ENCODE assay signal across 8 cellular contexts in the genomic region with DNA sequence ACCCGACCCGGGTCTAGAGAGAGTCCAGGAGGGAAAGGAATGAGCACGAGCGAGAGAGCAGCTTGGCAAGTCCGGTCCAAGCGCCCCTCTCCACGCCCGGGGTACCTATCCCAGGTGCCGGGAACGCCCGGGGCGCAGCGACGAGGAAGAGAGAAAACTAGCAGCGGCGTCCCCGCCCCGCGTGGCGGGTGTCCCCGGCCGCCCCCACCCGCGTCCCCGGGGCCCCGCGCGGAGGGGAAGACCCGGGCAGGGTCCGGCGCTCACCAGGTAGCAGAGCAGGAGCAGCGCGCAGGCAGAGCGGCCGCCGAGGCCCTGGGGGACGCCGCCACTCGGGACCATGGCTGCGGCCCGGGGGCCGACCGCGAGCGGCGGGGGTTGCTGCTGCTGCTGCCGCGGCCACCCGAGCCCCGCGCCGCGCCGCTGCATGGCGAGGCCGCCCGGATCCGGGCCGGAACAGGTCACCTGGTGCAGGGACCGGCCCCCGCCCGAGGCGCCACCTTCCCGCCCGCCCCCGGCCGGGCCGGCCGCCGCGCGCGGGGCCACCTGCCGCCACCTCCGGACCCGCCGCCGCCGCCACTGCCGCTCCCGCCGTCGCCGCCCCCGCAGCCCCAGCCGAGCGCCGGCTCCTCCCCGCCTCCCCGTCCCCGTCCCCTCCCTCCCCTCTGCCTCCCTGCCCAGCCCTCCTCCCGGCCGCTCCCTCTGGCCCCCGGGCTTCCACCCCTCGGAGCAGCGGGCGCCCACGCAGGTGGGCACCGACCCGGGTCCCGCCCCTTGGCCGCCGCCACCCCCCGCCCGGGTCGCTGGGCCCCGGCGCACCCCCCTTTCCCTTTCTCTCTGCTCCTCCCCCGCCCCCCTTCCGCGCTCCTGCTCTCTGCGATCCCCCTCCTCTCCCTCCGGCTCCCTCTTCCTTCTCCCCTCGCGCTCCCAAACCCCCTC. TPM values are rescaled to one million over a fixed set of nuclear protein-coding genes. Genes with fewer than 3 reads are reported as not detected.
DNase-seq lines count a peak whose midpoint lies in the region; ATAC-seq and TF ChIP-seq lines count a peak whose summit lies in the region.

A gene (minus strand): TSS at position 578 of the 936 bp plus-strand sequence. CDS start 152 bp downstream, at position 426.

- DNase-seq in ACHN: peak; percentile 25
- peak; percentile 55 for DNase-seq in GM19238 (ENCODE audit: insufficient read length, low spot score)
- DNase-seq in HT-29 (ENCODE audit: low spot score): peak; percentile 62
- DNase-seq in activated CD4-positive, CD25-positive, alpha-beta regulatory T cell (lab: John Stamatoyannopoulos, UW): peak; percentile 15 to 38 (median 30)
- peak; percentile 80 for DNase-seq in cerebellum (ENCODE audit: low spot score)
- DNase-seq in stimulated activated CD4-positive, alpha-beta T cell treated with anti-CD3 and anti-CD28 coated beads, TNF-alpha, amount 100 ng/mL, for 48 hours (ENCODE audit: low read depth in 3 of 3): peak in 2 of 3 donors; percentile 21 to 55

- under 1% methylated on average over 115 of the region's 115 CpGs for WGBS in liver

- no peak for ATAC-seq in HG03469 (IDR thresholded peaks at IDR 0.05; ENCODE audit: unreplicated experiment)

- no peaks in the 10 kb centered on the region for H3K9me3 ChIP-seq in liver (ENCODE audit: control insufficient read depth in 4 of 4, low read length in 3 of 4)

- H3K27ac ChIP-seq in liver (ENCODE audit: low read depth in 1 of 2, low read length in 2 of 2): peak within 1 kb of the TSS; percentile 18 to 68

- no peak for TF ChIP-seq CTCF in liver (IDR thresholded peaks at IDR 0.05; ENCODE audit: low read depth, low read length, missing input control)

- H3K9ac ChIP-seq in liver (ENCODE audit: low read depth in 1 of 2, low read length in 2 of 2): peak within 1 kb of the TSS in 1 of 2 donors; percentile 14

- peaks cover 0 to 18% (median 7%) of the 10 kb centered on the region in 4 donors for H3K4me1 ChIP-seq in liver (ENCODE audit: control insufficient read depth in 4 of 4, insufficient read depth in 4 of 4, low read length in 3 of 4)

- H3K4me3 ChIP-seq in liver (ENCODE audit: low read depth in 1 of 3, low read length in 3 of 3): peak within 1 kb of the TSS; percentile 65 to 87 (median 75)

- H3K27me3 ChIP-seq in liver (ENCODE audit: control insufficient read depth in 4 of 4, insufficient read depth in 4 of 4, low read length in 3 of 4): no peaks in the 10 kb centered on the region

- no peak for TF ChIP-seq RAD21 in liver (IDR thresholded peaks at IDR 0.05)

- no peaks in the 10 kb centered on the region for H3K36me3 ChIP-seq in liver (ENCODE audit: control insufficient read depth in 4 of 4, insufficient read depth in 3 of 4, low read depth in 1 of 4, low read length in 3 of 4)

- in situ Hi-C loops in ACHN (cut with HindIII; ENCODE audit: low pct_ligation_motif_present, low pct_unique_long_range_greater_than_20kb, low sequenced_read_pairs): no loop called here

TF ChIP-seq in liver, 16 proteins besides CTCF, POLR2A, EP300 and RAD21:
- no peak for TF ChIP-seq FOXA2 (IDR thresholded peaks at IDR 0.05)
- TF ChIP-seq NR2F2 (IDR thresholded peaks at IDR 0.05): no peak
- TF ChIP-seq GABPA (IDR thresholded peaks at IDR 0.05 in 1 of 2, conservative IDR thresholded peaks at IDR 0.05 in 1 of 2): no peak
- no peak for TF ChIP-seq JUND (IDR thresholded peaks at IDR 0.05)
- no peak for TF ChIP-seq SP1 (IDR thresholded peaks at IDR 0.05)
- TF ChIP-seq, protein P1, sequence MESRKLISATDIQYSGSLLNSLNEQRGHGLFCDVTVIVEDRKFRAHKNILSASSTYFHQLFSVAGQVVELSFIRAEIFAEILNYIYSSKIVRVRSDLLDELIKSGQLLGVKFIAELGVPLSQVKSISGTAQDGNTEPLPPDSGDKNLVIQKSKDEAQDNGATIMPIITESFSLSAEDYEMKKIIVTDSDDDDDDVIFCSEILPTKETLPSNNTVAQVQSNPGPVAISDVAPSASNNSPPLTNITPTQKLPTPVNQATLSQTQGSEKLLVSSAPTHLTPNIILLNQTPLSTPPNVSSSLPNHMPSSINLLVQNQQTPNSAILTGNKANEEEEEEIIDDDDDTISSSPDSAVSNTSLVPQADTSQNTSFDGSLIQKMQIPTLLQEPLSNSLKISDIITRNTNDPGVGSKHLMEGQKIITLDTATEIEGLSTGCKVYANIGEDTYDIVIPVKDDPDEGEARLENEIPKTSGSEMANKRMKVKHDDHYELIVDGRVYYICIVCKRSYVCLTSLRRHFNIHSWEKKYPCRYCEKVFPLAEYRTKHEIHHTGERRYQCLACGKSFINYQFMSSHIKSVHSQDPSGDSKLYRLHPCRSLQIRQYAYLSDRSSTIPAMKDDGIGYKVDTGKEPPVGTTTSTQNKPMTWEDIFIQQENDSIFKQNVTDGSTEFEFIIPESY (IDR thresholded peaks at IDR 0.05): no peak
- TF ChIP-seq, protein P2, sequence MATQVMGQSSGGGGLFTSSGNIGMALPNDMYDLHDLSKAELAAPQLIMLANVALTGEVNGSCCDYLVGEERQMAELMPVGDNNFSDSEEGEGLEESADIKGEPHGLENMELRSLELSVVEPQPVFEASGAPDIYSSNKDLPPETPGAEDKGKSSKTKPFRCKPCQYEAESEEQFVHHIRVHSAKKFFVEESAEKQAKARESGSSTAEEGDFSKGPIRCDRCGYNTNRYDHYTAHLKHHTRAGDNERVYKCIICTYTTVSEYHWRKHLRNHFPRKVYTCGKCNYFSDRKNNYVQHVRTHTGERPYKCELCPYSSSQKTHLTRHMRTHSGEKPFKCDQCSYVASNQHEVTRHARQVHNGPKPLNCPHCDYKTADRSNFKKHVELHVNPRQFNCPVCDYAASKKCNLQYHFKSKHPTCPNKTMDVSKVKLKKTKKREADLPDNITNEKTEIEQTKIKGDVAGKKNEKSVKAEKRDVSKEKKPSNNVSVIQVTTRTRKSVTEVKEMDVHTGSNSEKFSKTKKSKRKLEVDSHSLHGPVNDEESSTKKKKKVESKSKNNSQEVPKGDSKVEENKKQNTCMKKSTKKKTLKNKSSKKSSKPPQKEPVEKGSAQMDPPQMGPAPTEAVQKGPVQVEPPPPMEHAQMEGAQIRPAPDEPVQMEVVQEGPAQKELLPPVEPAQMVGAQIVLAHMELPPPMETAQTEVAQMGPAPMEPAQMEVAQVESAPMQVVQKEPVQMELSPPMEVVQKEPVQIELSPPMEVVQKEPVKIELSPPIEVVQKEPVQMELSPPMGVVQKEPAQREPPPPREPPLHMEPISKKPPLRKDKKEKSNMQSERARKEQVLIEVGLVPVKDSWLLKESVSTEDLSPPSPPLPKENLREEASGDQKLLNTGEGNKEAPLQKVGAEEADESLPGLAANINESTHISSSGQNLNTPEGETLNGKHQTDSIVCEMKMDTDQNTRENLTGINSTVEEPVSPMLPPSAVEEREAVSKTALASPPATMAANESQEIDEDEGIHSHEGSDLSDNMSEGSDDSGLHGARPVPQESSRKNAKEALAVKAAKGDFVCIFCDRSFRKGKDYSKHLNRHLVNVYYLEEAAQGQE (IDR thresholded peaks at IDR 0.05): no peak

RNA-seq across cellular contexts. Expression of the gene that starts here (rescaled TPM):
- total RNA-seq in HT-29 (2014; rRNA removed; shearing (Covaris generic)): 54.4 and 55.9 TPM in 2 replicates
- total RNA-seq in cerebellum (38.7 TPM), liver (10 to 100 TPM in 1 of 2 donors, 1 to 10 TPM in 1; 4.7 to 13.1 TPM)
- polyA plus RNA-seq in liver: 1 to 10 TPM; 3.3 to 6.6 TPM

Comparison
In these comparisons a context has a peak if more than half of its experiments do, and no peak if none do; other contexts are left out.
1. DNase-seq: peak in every context shown above with its lines; median percentile 80 in cerebellum; 62 in HT-29; 55 in GM19238; 38 in stimulated activated CD4-positive, alpha-beta T cell treated with anti-CD3 and anti-CD28 coated beads, TNF-alpha, amount 100 ng/mL, for 48 hours; 30 in activated CD4-positive, CD25-positive, alpha-beta regulatory T cell; 25 in ACHN.